1 cellular context compared by ENCODE assay signal in the genomic region with DNA sequence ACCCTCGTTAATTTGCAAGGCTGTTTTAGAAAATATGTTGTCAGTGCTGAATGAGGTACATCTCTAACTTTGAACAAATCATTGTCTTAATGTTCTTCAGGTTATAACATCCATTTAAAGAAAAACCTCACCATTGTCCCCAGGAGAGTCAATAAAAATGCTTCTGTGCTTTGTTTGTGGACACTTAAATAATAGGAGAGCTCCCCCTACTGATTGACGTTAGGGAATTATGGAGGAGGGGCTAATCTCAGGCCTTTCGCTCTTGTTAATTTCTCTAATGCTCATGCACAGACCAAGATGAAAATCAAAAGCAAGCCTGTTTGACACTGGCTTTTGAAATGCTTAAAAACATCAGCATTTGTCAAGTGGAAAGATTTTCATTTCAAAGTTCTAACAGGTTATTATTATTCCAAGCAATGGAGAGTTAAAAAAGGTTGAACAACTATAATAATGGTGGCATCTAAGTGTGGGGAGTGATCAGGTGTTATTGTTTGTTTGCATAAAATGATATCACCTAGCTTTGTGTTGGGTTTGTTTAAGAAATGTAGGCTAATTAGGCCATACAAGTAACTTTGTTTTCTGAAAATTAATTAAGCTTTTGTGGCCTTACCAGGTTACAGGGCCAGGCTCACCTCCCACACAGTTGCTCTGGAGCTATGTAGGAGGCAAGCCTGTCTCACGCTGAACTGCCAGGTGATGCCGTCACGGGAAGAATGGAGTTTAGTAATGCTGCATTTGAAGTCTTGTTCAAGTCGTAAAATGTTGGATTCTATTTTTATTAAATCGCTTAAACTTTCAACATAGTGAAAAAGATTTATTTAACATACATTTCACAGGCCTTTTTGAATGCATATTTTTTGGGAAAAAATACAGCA.
TF ChIP-seq lines count a peak whose summit lies in the region.

No MANE protein-coding gene starts in this region.

TF ChIP-seq in H1, 55 proteins besides CTCF, POLR2A, EP300 and RAD21 (continued from another document):
- TF ChIP-seq NANOG (IDR thresholded peaks at IDR 0.05; ENCODE audit: insufficient read depth, low read depth, low read length, poor library complexity, severe bottlenecking) (no peak), TAF1 (IDR thresholded peaks at IDR 0.05; ENCODE audit: low read depth, low read length) (no peak), CHD1 (IDR thresholded peaks at IDR 0.05; ENCODE audit: low read depth, low read length) (no peak), NRF1 (IDR thresholded peaks at IDR 0.05; ENCODE audit: low read depth, low read length) (no peak), CEBPB (IDR thresholded peaks at IDR 0.05; ENCODE audit: low read depth, low read length) (no peak), SIN3A (conservative IDR thresholded peaks at IDR 0.05 in 1 of 2, IDR thresholded peaks at IDR 0.05 in 1 of 2; ENCODE audit: low read depth in 1 of 2, low read length in 2 of 2) (no peak), FOSL1 (IDR thresholded peaks at IDR 0.05; ENCODE audit: insufficient read depth, low read depth, low read length) (no peak), JUN (IDR thresholded peaks at IDR 0.05; ENCODE audit: low read depth, low read length) (no peak), JUND (IDR thresholded peaks at IDR 0.05; ENCODE audit: low read length) (no peak), EGR1 (IDR thresholded peaks at IDR 0.05; ENCODE audit: borderline replicate concordance, low read depth, low read length) (no peak), RNF2 (IDR thresholded peaks at IDR 0.05; ENCODE audit: borderline replicate concordance, low read depth, low read length, missing control alignments, poor library complexity, severe bottlenecking) (no peak)
- TF ChIP-seq, protein P1, sequence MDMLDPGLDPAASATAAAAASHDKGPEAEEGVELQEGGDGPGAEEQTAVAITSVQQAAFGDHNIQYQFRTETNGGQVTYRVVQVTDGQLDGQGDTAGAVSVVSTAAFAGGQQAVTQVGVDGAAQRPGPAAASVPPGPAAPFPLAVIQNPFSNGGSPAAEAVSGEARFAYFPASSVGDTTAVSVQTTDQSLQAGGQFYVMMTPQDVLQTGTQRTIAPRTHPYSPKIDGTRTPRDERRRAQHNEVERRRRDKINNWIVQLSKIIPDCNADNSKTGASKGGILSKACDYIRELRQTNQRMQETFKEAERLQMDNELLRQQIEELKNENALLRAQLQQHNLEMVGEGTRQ (IDR thresholded peaks at IDR 0.05; ENCODE audit: low read length), result no peak
- TF ChIP-seq, protein P2, sequence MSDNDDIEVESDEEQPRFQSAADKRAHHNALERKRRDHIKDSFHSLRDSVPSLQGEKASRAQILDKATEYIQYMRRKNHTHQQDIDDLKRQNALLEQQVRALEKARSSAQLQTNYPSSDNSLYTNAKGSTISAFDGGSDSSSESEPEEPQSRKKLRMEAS (IDR thresholded peaks at IDR 0.05), result no peak
